1 cellular context compared by ENCODE assay signal in genomic region chr20:34621383-34622367, GRCh38.
TF ChIP-seq lines count a peak whose summit lies in the region.

No MANE protein-coding gene starts in this region.

TF ChIP-seq in HepG2, 621 proteins besides CTCF, POLR2A, EP300 and RAD21 (continued from another document and continues in another):
- TF ChIP-seq HMGXB4 (CRISPR knock-in tag; IDR thresholded peaks at IDR 0.05; ENCODE audit: borderline replicate concordance in 1 of 2, low read depth in 1 of 2), result peak; percentile 73 to 83; a peak in 3 of 4 replicates
- peak; percentile 80 for TF ChIP-seq ZNF687 (CRISPR knock-in tag; IDR thresholded peaks at IDR 0.05)
- TF ChIP-seq ZFYVE20 (CRISPR knock-in tag; IDR thresholded peaks at IDR 0.05; ENCODE audit: borderline replicate concordance, low read depth), result no peak
- no peak; the same call in 1 of the 2 replicates for TF ChIP-seq ZBTB42 (CRISPR knock-in tag; IDR thresholded peaks at IDR 0.05)
- TF ChIP-seq PRMT3 (CRISPR knock-in tag; IDR thresholded peaks at IDR 0.05; ENCODE audit: borderline replicate concordance, low read depth), result no peak; the same call in 1 of the 2 replicates
- peak; percentile 21; the same call in 1 of the 2 replicates for TF ChIP-seq THAP8 (CRISPR knock-in tag; IDR thresholded peaks at IDR 0.05; ENCODE audit: borderline replicate concordance)
- peak; percentile 65 for TF ChIP-seq ZNF781 (CRISPR knock-in tag; IDR thresholded peaks at IDR 0.05; ENCODE audit: borderline replicate concordance, not compliant biosample characterization)
- peak; percentile 100 for TF ChIP-seq SOX5 (CRISPR knock-in tag; IDR thresholded peaks at IDR 0.05; ENCODE audit: borderline replicate concordance)
- no peak for TF ChIP-seq PBX3 (CRISPR knock-in tag; IDR thresholded peaks at IDR 0.05; ENCODE audit: borderline replicate concordance)
- TF ChIP-seq ZNF761 (CRISPR knock-in tag; conservative IDR thresholded peaks at IDR 0.05), result peak; percentile 89; the same call in 1 of the 2 replicates
- no peak for TF ChIP-seq PLSCR1 (CRISPR knock-in tag; IDR thresholded peaks at IDR 0.05; ENCODE audit: borderline replicate concordance)
- TF ChIP-seq NCOA5 (CRISPR knock-in tag; IDR thresholded peaks at IDR 0.05), result peak; percentile 12; the same call in 1 of the 2 replicates
- peak; percentile 95 for TF ChIP-seq ETV5 (CRISPR knock-in tag; IDR thresholded peaks at IDR 0.05; ENCODE audit: borderline replicate concordance)
- TF ChIP-seq FOSL2 (CRISPR knock-in tag; IDR thresholded peaks at IDR 0.05), result peak; percentile 100
- TF ChIP-seq HDAC2 (CRISPR knock-in tag; IDR thresholded peaks at IDR 0.05), result peak; percentile 98
- peak; percentile 68 for TF ChIP-seq ZMYM4 (CRISPR knock-in tag; IDR thresholded peaks at IDR 0.05)
- TF ChIP-seq PHF5A (CRISPR knock-in tag; IDR thresholded peaks at IDR 0.05; ENCODE audit: low read depth, unreplicated experiment), result no peak
- TF ChIP-seq ZBTB1 (CRISPR knock-in tag; IDR thresholded peaks at IDR 0.05; ENCODE audit: borderline replicate concordance), result no peak; the same call in 1 of the 2 replicates
- TF ChIP-seq SRSF1 (optimal IDR thresholded peaks at IDR 0.05; ENCODE audit: low read depth, low read length), result no peak
- TF ChIP-seq FUBP1 (CRISPR knock-in tag; IDR thresholded peaks at IDR 0.05; ENCODE audit: borderline replicate concordance), result no peak
- no peak for TF ChIP-seq CBX5 (CRISPR knock-in tag; IDR thresholded peaks at IDR 0.05; ENCODE audit: borderline replicate concordance)
- peak; percentile 93 for TF ChIP-seq MEF2D (CRISPR knock-in tag; IDR thresholded peaks at IDR 0.05)
- no peak for TF ChIP-seq NAIF1 (CRISPR knock-in tag; IDR thresholded peaks at IDR 0.05; ENCODE audit: borderline replicate concordance)
- TF ChIP-seq RCOR2 (CRISPR knock-in tag; IDR thresholded peaks at IDR 0.05), result peak; percentile 96
- no peak for TF ChIP-seq ZNF260 (CRISPR knock-in tag; IDR thresholded peaks at IDR 0.05; ENCODE audit: borderline replicate concordance, low read depth)
- TF ChIP-seq PAX8 (CRISPR knock-in tag; IDR thresholded peaks at IDR 0.05; ENCODE audit: borderline replicate concordance), result no peak
- peak; percentile 77; the same call in 1 of the 2 replicates for TF ChIP-seq ZNF646 (CRISPR knock-in tag; IDR thresholded peaks at IDR 0.05)
- TF ChIP-seq ATF1 (CRISPR knock-in tag; IDR thresholded peaks at IDR 0.05), result peak; percentile 68
- TF ChIP-seq ZNF639 (CRISPR knock-in tag; conservative IDR thresholded peaks at IDR 0.05), result peak; percentile 65
